Comparison of ENCODE assay signal across 1 cellular context in the genomic region with DNA sequence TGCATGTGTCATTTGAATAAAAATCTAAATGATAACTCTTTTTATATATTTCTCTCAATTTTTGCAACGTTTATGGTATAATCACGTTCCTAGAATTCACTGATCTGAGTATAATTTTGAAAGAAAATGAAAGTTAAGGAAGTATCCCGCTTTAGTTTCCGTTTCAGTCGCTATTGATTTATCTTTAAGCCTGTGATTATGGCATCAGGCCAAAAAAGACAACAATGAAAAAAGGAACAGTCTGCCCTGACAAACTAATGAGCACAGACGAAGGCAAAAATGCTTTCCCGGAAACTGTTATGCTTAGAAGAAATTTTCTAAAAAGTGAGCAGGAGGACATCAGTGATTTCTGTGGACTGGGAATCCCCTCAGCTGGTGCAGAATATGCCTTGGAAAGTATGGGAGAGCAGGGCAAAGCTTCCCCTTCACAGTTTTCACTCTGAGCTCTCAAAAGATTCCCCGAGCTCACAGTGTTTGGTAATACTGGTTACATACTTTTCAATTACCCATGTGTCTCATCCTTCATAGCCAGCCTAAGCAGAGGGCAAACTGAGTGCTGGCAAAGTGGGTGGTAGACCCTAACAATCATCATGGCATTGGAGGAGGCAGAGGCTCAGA.
TF ChIP-seq lines count a peak whose summit lies in the region.

No MANE protein-coding gene starts in this region.

TF ChIP-seq in K562, 482 proteins besides CTCF, POLR2A, EP300 and RAD21:
- TF ChIP-seq KLF16 (IDR thresholded peaks at IDR 0.05) (no peak), SMAD1 (IDR thresholded peaks at IDR 0.05; ENCODE audit: low read depth, low read length, partially characterized antibody) (no peak), NFIX (CRISPR knock-in tag; IDR thresholded peaks at IDR 0.05; ENCODE audit: low read depth) (peak; percentile 59), KLF13 (tag; IDR thresholded peaks at IDR 0.05; ENCODE audit: borderline replicate concordance, low read depth) (no peak), POLR3A (IDR thresholded peaks at IDR 0.05; ENCODE audit: borderline replicate concordance, extremely low read depth, insufficient read depth, insufficient read length) (no peak), TBL1XR1 (IDR thresholded peaks at IDR 0.05; ENCODE audit: low read length in 2 of 2) (no peak), GTF2E2 (tag; IDR thresholded peaks at IDR 0.05) (no peak), BRD9 (IDR thresholded peaks at IDR 0.05; ENCODE audit: low read depth, partially characterized antibody) (no peak), RCOR1 (IDR thresholded peaks at IDR 0.05; ENCODE audit: borderline replicate concordance in 1 of 2, low read depth in 2 of 2, low read length in 2 of 2) (no peak), SMARCA5 (IDR thresholded peaks at IDR 0.05) (no peak), NFIC (IDR thresholded peaks at IDR 0.05) (peak; percentile 90), MCM3 (IDR thresholded peaks at IDR 0.05) (no peak), TSC22D4 (tag; IDR thresholded peaks at IDR 0.05) (no peak), SOX6 (IDR thresholded peaks at IDR 0.05) (peak; percentile 48; the same call in 1 of the 2 replicates), MEIS2 (IDR thresholded peaks at IDR 0.05; ENCODE audit: partially characterized antibody) (peak; percentile 69), ARNT (IDR thresholded peaks at IDR 0.05) (no peak), ZNF75A (CRISPR knock-in tag; IDR thresholded peaks at IDR 0.05) (no peak), ZNF175 (CRISPR knock-in tag; IDR thresholded peaks at IDR 0.05; ENCODE audit: low read depth) (0 out of 2 replicates have a peak, but pooled peaks have one; percentile 29), CBX8 (IDR thresholded peaks at IDR 0.05; ENCODE audit: borderline replicate concordance, extremely low read depth, low read depth, low read length, poor library complexity, severe bottlenecking) (no peak), TBP (optimal IDR thresholded peaks at IDR 0.05; ENCODE audit: low read depth, low read length) (no peak), HNRNPLL (IDR thresholded peaks at IDR 0.05; ENCODE audit: low read depth, low read length, poor library complexity, severe bottlenecking) (no peak), NR4A1 (CRISPR knock-in tag; IDR thresholded peaks at IDR 0.05) (no peak), NR4A1 (tag; IDR thresholded peaks at IDR 0.05) (no peak), SMARCB1 (IDR thresholded peaks at IDR 0.05; ENCODE audit: insufficient read length, low read depth) (no peak)
- TF ChIP-seq, protein P1, sequence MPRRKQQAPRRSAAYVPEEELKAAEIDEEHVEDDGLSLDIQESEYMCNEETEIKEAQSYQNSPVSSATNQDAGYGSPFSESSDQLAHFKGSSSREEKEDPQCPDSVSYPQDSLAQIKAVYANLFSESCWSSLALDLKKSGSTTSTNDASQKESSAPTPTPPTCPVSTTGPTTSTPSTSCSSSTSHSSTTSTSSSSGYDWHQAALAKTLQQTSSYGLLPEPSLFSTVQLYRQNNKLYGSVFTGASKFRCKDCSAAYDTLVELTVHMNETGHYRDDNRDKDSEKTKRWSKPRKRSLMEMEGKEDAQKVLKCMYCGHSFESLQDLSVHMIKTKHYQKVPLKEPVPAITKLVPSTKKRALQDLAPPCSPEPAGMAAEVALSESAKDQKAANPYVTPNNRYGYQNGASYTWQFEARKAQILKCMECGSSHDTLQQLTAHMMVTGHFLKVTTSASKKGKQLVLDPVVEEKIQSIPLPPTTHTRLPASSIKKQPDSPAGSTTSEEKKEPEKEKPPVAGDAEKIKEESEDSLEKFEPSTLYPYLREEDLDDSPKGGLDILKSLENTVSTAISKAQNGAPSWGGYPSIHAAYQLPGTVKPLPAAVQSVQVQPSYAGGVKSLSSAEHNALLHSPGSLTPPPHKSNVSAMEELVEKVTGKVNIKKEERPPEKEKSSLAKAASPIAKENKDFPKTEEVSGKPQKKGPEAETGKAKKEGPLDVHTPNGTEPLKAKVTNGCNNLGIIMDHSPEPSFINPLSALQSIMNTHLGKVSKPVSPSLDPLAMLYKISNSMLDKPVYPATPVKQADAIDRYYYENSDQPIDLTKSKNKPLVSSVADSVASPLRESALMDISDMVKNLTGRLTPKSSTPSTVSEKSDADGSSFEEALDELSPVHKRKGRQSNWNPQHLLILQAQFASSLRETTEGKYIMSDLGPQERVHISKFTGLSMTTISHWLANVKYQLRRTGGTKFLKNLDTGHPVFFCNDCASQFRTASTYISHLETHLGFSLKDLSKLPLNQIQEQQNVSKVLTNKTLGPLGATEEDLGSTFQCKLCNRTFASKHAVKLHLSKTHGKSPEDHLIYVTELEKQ (CRISPR knock-in tag; IDR thresholded peaks at IDR 0.05), result no peak
- TF ChIP-seq, protein P2, sequence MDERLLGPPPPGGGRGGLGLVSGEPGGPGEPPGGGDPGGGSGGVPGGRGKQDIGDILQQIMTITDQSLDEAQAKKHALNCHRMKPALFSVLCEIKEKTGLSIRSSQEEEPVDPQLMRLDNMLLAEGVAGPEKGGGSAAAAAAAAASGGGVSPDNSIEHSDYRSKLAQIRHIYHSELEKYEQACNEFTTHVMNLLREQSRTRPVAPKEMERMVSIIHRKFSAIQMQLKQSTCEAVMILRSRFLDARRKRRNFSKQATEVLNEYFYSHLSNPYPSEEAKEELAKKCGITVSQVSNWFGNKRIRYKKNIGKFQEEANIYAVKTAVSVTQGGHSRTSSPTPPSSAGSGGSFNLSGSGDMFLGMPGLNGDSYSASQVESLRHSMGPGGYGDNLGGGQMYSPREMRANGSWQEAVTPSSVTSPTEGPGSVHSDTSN (CRISPR knock-in tag; IDR thresholded peaks at IDR 0.05; ENCODE audit: low read depth), result no peak
- TF ChIP-seq, protein P2 (tag; conservative IDR thresholded peaks at IDR 0.05; ENCODE audit: low read depth), result peak; percentile 63
- TF ChIP-seq, protein P3, sequence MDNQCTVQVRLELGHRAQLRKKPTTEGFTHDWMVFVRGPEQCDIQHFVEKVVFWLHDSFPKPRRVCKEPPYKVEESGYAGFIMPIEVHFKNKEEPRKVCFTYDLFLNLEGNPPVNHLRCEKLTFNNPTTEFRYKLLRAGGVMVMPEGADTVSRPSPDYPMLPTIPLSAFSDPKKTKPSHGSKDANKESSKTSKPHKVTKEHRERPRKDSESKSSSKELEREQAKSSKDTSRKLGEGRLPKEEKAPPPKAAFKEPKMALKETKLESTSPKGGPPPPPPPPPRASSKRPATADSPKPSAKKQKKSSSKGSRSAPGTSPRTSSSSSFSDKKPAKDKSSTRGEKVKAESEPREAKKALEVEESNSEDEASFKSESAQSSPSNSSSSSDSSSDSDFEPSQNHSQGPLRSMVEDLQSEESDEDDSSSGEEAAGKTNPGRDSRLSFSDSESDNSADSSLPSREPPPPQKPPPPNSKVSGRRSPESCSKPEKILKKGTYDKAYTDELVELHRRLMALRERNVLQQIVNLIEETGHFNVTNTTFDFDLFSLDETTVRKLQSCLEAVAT (IDR thresholded peaks at IDR 0.05), result no peak
- TF ChIP-seq, protein P4, sequence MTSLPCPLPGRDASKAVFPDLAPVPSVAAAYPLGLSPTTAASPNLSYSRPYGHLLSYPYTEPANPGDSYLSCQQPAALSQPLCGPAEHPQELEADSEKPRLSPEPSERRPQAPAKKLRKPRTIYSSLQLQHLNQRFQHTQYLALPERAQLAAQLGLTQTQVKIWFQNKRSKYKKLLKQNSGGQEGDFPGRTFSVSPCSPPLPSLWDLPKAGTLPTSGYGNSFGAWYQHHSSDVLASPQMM (CRISPR knock-in tag; IDR thresholded peaks at IDR 0.05), result no peak
- TF ChIP-seq, protein P5, sequence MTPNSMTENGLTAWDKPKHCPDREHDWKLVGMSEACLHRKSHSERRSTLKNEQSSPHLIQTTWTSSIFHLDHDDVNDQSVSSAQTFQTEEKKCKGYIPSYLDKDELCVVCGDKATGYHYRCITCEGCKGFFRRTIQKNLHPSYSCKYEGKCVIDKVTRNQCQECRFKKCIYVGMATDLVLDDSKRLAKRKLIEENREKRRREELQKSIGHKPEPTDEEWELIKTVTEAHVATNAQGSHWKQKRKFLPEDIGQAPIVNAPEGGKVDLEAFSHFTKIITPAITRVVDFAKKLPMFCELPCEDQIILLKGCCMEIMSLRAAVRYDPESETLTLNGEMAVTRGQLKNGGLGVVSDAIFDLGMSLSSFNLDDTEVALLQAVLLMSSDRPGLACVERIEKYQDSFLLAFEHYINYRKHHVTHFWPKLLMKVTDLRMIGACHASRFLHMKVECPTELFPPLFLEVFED (CRISPR knock-in tag; conservative IDR thresholded peaks at IDR 0.05), result no peak
- TF ChIP-seq, protein P6, sequence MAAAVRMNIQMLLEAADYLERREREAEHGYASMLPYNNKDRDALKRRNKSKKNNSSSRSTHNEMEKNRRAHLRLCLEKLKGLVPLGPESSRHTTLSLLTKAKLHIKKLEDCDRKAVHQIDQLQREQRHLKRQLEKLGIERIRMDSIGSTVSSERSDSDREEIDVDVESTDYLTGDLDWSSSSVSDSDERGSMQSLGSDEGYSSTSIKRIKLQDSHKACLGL (CRISPR knock-in tag; IDR thresholded peaks at IDR 0.05; ENCODE audit: borderline replicate concordance, poor library complexity, severe bottlenecking), result no peak
- TF ChIP-seq, protein P7, sequence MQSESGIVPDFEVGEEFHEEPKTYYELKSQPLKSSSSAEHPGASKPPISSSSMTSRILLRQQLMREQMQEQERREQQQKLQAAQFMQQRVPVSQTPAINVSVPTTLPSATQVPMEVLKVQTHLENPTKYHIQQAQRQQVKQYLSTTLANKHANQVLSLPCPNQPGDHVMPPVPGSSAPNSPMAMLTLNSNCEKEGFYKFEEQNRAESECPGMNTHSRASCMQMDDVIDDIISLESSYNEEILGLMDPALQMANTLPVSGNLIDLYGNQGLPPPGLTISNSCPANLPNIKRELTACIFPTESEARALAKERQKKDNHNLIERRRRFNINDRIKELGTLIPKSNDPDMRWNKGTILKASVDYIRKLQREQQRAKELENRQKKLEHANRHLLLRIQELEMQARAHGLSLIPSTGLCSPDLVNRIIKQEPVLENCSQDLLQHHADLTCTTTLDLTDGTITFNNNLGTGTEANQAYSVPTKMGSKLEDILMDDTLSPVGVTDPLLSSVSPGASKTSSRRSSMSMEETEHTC (IDR thresholded peaks at IDR 0.05), result no peak
TF ChIP-seq in K562: peak in this region for 6.
